2 cellular contexts compared by ENCODE assay signal in the genomic region with DNA sequence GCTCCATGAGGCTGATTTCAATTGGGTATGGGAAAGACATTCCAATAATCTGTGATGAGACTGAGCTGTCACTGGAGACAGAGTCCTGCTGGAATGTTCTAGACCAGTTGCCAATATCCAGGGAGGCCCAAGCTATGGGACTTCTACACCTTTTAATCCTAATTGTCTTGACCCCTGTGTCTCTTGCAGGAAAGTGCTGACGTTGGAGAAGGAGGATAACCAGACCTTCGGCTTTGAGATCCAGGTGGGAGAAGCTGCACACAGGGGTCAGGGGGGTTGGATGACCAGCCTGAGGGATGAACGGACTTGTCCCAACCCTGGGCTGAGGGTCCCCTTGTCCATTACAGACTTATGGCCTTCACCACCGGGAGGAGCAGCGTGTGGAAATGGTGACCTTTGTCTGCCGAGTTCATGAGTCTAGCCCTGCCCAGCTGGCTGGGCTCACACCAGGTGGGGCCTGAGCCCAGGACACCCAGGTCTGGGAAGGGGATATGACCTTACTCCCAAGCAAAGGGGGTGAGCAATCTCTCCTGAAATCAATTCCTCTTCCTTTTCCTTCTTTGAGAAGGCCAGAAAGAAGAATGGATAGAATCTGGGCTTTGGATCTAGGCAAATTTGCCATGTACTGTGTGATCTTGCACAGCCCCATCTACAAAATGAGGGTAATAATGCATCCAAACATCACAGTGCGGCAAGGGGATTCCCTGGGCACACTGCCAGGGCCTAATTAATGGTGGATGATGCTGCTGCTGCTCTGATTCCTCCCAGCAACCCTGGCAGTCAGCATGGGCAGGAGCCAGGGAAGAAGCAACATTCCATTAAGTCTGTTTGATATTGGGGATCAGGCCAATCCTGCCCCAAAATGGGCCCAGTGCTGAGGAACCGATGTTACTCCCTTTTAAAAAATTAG.
TF ChIP-seq lines count a peak whose summit lies in the region.

No MANE protein-coding gene starts in this region.

TF ChIP-seq in SK-N-SH, 30 proteins besides CTCF, POLR2A, EP300 and RAD21:
- TF ChIP-seq FOXM1 (IDR thresholded peaks at IDR 0.05; ENCODE audit: low read depth), result no peak
- TF ChIP-seq SMC3 (IDR thresholded peaks at IDR 0.05; ENCODE audit: low read depth, low read length), result no peak
- no peak for TF ChIP-seq CHD2 (IDR thresholded peaks at IDR 0.05; ENCODE audit: low read length, partially characterized antibody)
- TF ChIP-seq EZH2phosphoT487 (IDR thresholded peaks at IDR 0.05; ENCODE audit: borderline replicate concordance, low read depth), result no peak

TF ChIP-seq in SK-N-SH treated with all-trans-retinoic acid at 6 μM for 48 hours, 23 proteins besides CTCF, POLR2A, EP300 and RAD21:
- no peak for TF ChIP-seq ISL1 (CRISPR knock-in tag; IDR thresholded peaks at IDR 0.05)
- TF ChIP-seq PATZ1 (CRISPR knock-in tag; IDR thresholded peaks at IDR 0.05; ENCODE audit: borderline replicate concordance), result no peak
- TF ChIP-seq TOX (CRISPR knock-in tag; IDR thresholded peaks at IDR 0.05; ENCODE audit: borderline replicate concordance), result no peak
- no peak for TF ChIP-seq ZC3H10 (CRISPR knock-in tag; IDR thresholded peaks at IDR 0.05)
- TF ChIP-seq, protein P1, sequence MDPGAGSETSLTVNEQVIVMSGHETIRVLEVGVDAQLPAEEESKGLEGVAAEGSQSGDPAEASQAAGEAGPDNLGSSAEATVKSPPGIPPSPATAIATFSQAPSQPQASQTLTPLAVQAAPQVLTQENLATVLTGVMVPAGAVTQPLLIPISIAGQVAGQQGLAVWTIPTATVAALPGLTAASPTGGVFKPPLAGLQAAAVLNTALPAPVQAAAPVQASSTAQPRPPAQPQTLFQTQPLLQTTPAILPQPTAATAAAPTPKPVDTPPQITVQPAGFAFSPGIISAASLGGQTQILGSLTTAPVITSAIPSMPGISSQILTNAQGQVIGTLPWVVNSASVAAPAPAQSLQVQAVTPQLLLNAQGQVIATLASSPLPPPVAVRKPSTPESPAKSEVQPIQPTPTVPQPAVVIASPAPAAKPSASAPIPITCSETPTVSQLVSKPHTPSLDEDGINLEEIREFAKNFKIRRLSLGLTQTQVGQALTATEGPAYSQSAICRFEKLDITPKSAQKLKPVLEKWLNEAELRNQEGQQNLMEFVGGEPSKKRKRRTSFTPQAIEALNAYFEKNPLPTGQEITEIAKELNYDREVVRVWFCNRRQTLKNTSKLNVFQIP (CRISPR knock-in tag; IDR thresholded peaks at IDR 0.05; ENCODE audit: borderline replicate concordance, low read depth), result no peak
- no peak for TF ChIP-seq ZNF70 (CRISPR knock-in tag; IDR thresholded peaks at IDR 0.05)
- no peak for TF ChIP-seq ARNTL (CRISPR knock-in tag; IDR thresholded peaks at IDR 0.05; ENCODE audit: borderline replicate concordance, low read depth)
- TF ChIP-seq PPARA (CRISPR knock-in tag; IDR thresholded peaks at IDR 0.05; ENCODE audit: borderline replicate concordance), result no peak
- TF ChIP-seq SNAI2 (CRISPR knock-in tag; IDR thresholded peaks at IDR 0.05), result no peak
- no peak for TF ChIP-seq RARB (CRISPR knock-in tag; IDR thresholded peaks at IDR 0.05)
- no peak for TF ChIP-seq CSDC2 (CRISPR knock-in tag; IDR thresholded peaks at IDR 0.05)
- no peak for TF ChIP-seq ESRRG (CRISPR knock-in tag; IDR thresholded peaks at IDR 0.05)
TF ChIP-seq in SK-N-SH treated with all-trans-retinoic acid at 6 μM for 48 hours: peak in this region for 0.
